ENCODE assay signal across 14 cellular contexts in the genomic region with DNA sequence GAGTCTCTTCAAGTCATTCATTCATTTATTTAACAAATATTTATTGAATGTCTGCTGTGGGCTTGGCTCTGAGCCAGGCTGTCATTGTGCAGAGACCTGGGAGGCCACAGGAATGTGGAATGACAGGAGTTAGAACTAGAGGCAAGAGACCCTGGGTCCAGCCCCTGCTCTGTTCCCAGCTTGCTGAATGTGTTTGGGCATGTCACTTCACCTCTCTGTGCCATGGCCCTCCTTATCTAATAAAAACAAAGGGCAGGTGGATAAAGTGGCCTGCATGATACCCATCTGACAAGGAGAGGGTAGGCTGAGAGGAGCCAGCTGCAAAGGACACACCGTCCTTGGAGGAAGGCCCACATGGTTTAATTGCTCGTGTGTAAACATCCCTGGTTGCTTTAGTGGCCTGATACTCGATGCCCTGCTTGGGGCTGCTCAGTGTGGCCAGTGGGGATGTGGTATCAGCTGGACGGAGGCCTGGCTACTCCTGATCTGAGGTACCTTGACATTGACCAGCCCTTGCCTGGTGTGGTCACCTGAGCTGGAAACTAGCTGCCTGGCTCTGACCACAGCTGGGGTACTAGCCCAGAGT.
DNase-seq lines count a peak whose midpoint lies in the region; ATAC-seq and TF ChIP-seq lines count a peak whose summit lies in the region.
"Had no signal": no experiment of that assay in that cellular context is flagged by ENCODE, and none has a peak within 500 bp of the region (broad histone marks: within the 10 kb centered on the region; RNA-seq: fewer than 3 reads in every experiment).

No MANE protein-coding gene starts in this region.

- DNase-seq in DMS53 (lab: John Stamatoyannopoulos, UW): peak; percentile 78
- peak; percentile 62 for DNase-seq in NCI-H1105 treated with DMSO at 0.1 percent for 48 hours (lab: John Stamatoyannopoulos, UW)
- DNase-seq in endothelial cell (ENCODE audit: low spot score): no peak
- DNase-seq: left colon; occipital lobe; stimulated activated CD4-positive, alpha-beta T cell treated with anti-CD3 and anti-CD28 coated beads, Interleukin-4, amount 100 ng/mL, for 24 hours; stimulated activated naive CD8-positive, alpha-beta T cell treated with anti-CD3 and anti-CD28 coated beads, Interleukin-15, Interleukin-2, amounts not matched to agents 100 U/mL and 50 U/mL, for 24 hours had no signal

- no peak overlapping the region for H2AFZ ChIP-seq in neural cell (ENCODE audit: low read depth, low read length)

- no peak overlapping the region for H3K4me3 ChIP-seq in neural cell (ENCODE audit: low read length)

- H3K4me2 ChIP-seq in neural cell (ENCODE audit: low read length): no peak overlapping the region

- no peak for TF ChIP-seq EP300 in neural cell (conservative IDR thresholded peaks at IDR 0.05; ENCODE audit: poor library complexity, severe bottlenecking)

- H3F3A ChIP-seq in neural cell (ENCODE audit: insufficient read depth, low read length, poor library complexity, severe bottlenecking): no peaks in the 10 kb centered on the region

- no peak overlapping the region for H3K4me3 Mint-ChIP-seq in endothelial cell (ENCODE audit: unreplicated experiment)
- H3K4me3 Mint-ChIP-seq: activated naive CD8-positive, alpha-beta T cell; CD14-positive monocyte had no signal

- no peaks in the 10 kb centered on the region for H3K36me3 ChIP-seq in neural cell (ENCODE audit: insufficient read depth, low read length)

- H4K20me1 ChIP-seq in neural cell (ENCODE audit: insufficient read depth): no peaks in the 10 kb centered on the region

- peak overlapping the region; percentile 71 for H3K27ac ChIP-seq in VCaP
- H3K27ac ChIP-seq in neural cell (ENCODE audit: low read length): peak overlapping the region; percentile 3

- no peak overlapping the region for H3K9ac ChIP-seq in neural cell (ENCODE audit: low read length)

- no peaks in the 10 kb centered on the region for H3K9me3 ChIP-seq in neural cell (ENCODE audit: low read length)

- TF ChIP-seq RAD21 in neural cell (conservative IDR thresholded peaks at IDR 0.05): no peak

- H3K27me3 ChIP-seq in neural cell (ENCODE audit: insufficient read depth, low read depth, low read length): no peaks in the 10 kb centered on the region

- ATAC-seq in HG02763 (IDR thresholded peaks at IDR 0.05; ENCODE audit: unreplicated experiment) (no peak), GM21825 (IDR thresholded peaks at IDR 0.05; ENCODE audit: unreplicated experiment) (no peak), GM19397 (IDR thresholded peaks at IDR 0.05; ENCODE audit: unreplicated experiment) (no peak)
- ATAC-seq: left colon; stimulated activated naive CD8-positive, alpha-beta T cell treated with anti-CD3 and anti-CD28 coated beads, Interleukin-15, Interleukin-2, amounts not matched to agents 100 U/mL and 50 U/mL, for 24 hours had no signal

- peaks cover 2% of the 10 kb centered on the region for H3K27me3 Mint-ChIP-seq in endothelial cell (ENCODE audit: unreplicated experiment)
- H3K27me3 Mint-ChIP-seq: activated naive CD8-positive, alpha-beta T cell had no signal

- TF ChIP-seq CTCF in VCaP (conservative IDR thresholded peaks at IDR 0.05): no peak
- no peak for TF ChIP-seq CTCF in neural cell (IDR thresholded peaks at IDR 0.05; ENCODE audit: poor library complexity, severe bottlenecking)
- TF ChIP-seq CTCF in endothelial cell (IDR thresholded peaks at IDR 0.05; ENCODE audit: unreplicated experiment): no peak

- H3K79me2 ChIP-seq in neural cell (replicated peaks; ENCODE audit: insufficient read depth, low read length): no peaks in the 10 kb centered on the region

- H3K4me1 Mint-ChIP-seq in endothelial cell (ENCODE audit: unreplicated experiment): no peaks in the 10 kb centered on the region
- H3K4me1 Mint-ChIP-seq: CD14-positive monocyte had no signal

- H3K27ac Mint-ChIP-seq in endothelial cell (ENCODE audit: unreplicated experiment): no peak overlapping the region
- H3K27ac Mint-ChIP-seq: activated naive CD8-positive, alpha-beta T cell; CD14-positive monocyte had no signal

- H3K9me3 Mint-ChIP-seq in endothelial cell (ENCODE audit: unreplicated experiment): no peaks in the 10 kb centered on the region

- H3K36me3 Mint-ChIP-seq in endothelial cell (ENCODE audit: low read depth, unreplicated experiment): no peaks in the 10 kb centered on the region
- H3K36me3 Mint-ChIP-seq: activated naive CD8-positive, alpha-beta T cell; CD14-positive monocyte had no signal

- no peaks in the 10 kb centered on the region for H3K9me2 ChIP-seq in neural cell (ENCODE audit: insufficient read depth, low read length)

TF ChIP-seq in neural cell, 6 proteins besides CTCF, POLR2A, EP300 and RAD21:
- no peak for TF ChIP-seq SMC3 (conservative IDR thresholded peaks at IDR 0.05; ENCODE audit: poor library complexity)
- no peak for TF ChIP-seq MXI1 (conservative IDR thresholded peaks at IDR 0.05; ENCODE audit: poor library complexity, severe bottlenecking)
- TF ChIP-seq, protein P1, sequence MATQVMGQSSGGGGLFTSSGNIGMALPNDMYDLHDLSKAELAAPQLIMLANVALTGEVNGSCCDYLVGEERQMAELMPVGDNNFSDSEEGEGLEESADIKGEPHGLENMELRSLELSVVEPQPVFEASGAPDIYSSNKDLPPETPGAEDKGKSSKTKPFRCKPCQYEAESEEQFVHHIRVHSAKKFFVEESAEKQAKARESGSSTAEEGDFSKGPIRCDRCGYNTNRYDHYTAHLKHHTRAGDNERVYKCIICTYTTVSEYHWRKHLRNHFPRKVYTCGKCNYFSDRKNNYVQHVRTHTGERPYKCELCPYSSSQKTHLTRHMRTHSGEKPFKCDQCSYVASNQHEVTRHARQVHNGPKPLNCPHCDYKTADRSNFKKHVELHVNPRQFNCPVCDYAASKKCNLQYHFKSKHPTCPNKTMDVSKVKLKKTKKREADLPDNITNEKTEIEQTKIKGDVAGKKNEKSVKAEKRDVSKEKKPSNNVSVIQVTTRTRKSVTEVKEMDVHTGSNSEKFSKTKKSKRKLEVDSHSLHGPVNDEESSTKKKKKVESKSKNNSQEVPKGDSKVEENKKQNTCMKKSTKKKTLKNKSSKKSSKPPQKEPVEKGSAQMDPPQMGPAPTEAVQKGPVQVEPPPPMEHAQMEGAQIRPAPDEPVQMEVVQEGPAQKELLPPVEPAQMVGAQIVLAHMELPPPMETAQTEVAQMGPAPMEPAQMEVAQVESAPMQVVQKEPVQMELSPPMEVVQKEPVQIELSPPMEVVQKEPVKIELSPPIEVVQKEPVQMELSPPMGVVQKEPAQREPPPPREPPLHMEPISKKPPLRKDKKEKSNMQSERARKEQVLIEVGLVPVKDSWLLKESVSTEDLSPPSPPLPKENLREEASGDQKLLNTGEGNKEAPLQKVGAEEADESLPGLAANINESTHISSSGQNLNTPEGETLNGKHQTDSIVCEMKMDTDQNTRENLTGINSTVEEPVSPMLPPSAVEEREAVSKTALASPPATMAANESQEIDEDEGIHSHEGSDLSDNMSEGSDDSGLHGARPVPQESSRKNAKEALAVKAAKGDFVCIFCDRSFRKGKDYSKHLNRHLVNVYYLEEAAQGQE (IDR thresholded peaks at IDR 0.05; ENCODE audit: borderline replicate concordance): no peak
- TF ChIP-seq EZH2 (IDR thresholded peaks at IDR 0.05; ENCODE audit: borderline replicate concordance, insufficient read depth, low read length, poor library complexity, severe bottlenecking): no peak
- TF ChIP-seq POLR2AphosphoS5 (IDR thresholded peaks at IDR 0.05): no peak
- no peak for TF ChIP-seq TAF1 (IDR thresholded peaks at IDR 0.05; ENCODE audit: low read depth)
